Comparison of ENCODE assay signal across 27 cellular contexts in genomic region chr9:8419871-8420270, GRCh38.
"Had no signal": no experiment of that assay in that cellular context is flagged by ENCODE, and none has a peak within 500 bp of the region (broad histone marks: within the 10 kb centered on the region; RNA-seq: fewer than 3 reads in every experiment).

No MANE protein-coding gene starts in this region.

- H2AFZ ChIP-seq: hepatocyte had no signal

- H3K27me3 Mint-ChIP-seq: activated CD8-positive, alpha-beta memory T cell treated with anti-CD3 and anti-CD28 coated beads, Interleukin-2, amount 10 ng/mL, durations not matched to agents 7 days and 5 days; activated naive CD4-positive, alpha-beta T cell treated with anti-CD3 and anti-CD28 coated beads, Interleukin-2, amount 10 ng/mL, durations not matched to agents 7 days and 5 days; dendritic cell treated with granulocyte-macrophage colony-stimulating factor and Interleukin-4, amounts not matched to agents 40 ng/mL and 50 ng/mL, for 4 days; stimulated activated naive CD8-positive, alpha-beta T cell treated with anti-CD3 and anti-CD28 coated beads, Interleukin-15, Interleukin-2, amounts not matched to agents 100 ng/mL and 50 ng/mL, for 24 hours had no signal

- H3K4me3 ChIP-seq: hepatocyte, left ventricle myocardium inferior, prostate gland, right atrium auricular region, skin epidermis, tibial artery had no signal

- H3K27ac Mint-ChIP-seq: activated CD8-positive, alpha-beta memory T cell treated with anti-CD3 and anti-CD28 coated beads, Interleukin-2, amount 10 ng/mL, durations not matched to agents 7 days and 5 days; activated CD8-positive, alpha-beta T cell treated with anti-CD3 and anti-CD28 coated beads for 36 hours; activated naive CD4-positive, alpha-beta T cell treated with anti-CD3 and anti-CD28 coated beads, Interleukin-2, amount 10 ng/mL, durations not matched to agents 7 days and 5 days; dendritic cell treated with granulocyte-macrophage colony-stimulating factor and Interleukin-4, amounts not matched to agents 40 ng/mL and 50 ng/mL, for 4 days; immature natural killer cell; mesothelial cell of epicardium; naive thymus-derived CD8-positive, alpha-beta T cell; stimulated activated naive CD8-positive, alpha-beta T cell treated with anti-CD3 and anti-CD28 coated beads, Interleukin-15, Interleukin-2, amounts not matched to agents 100 ng/mL and 50 ng/mL, for 24 hours; T-helper 1 cell treated with Interleukin-12 subunit alpha and Interleukin-12 subunit beta and Interleukin-4 antibody, amounts not matched to agents 30 μg/mL and 1 μg/mL, for 36 hours had no signal

- H3K9me3 Mint-ChIP-seq: activated CD8-positive, alpha-beta T cell treated with anti-CD3 and anti-CD28 coated beads for 36 hours; activated naive CD4-positive, alpha-beta T cell treated with anti-CD3 and anti-CD28 coated beads, Interleukin-2, amount 10 ng/mL, durations not matched to agents 7 days and 5 days; dendritic cell treated with granulocyte-macrophage colony-stimulating factor and Interleukin-4, amounts not matched to agents 40 ng/mL and 50 ng/mL, for 4 days; mesothelial cell of epicardium; naive thymus-derived CD8-positive, alpha-beta T cell; stimulated activated naive CD8-positive, alpha-beta T cell treated with anti-CD3 and anti-CD28 coated beads, Interleukin-15, Interleukin-2, amounts not matched to agents 100 ng/mL and 50 ng/mL, for 24 hours; T-helper 1 cell treated with Interleukin-12 subunit alpha and Interleukin-12 subunit beta and Interleukin-4 antibody, amounts not matched to agents 30 μg/mL and 1 μg/mL, for 36 hours had no signal

- DNase-seq: activated CD4-positive, alpha-beta T cell treated with anti-CD3 and anti-CD28 coated beads for 4 hours; activated CD4-positive, CD25-positive, alpha-beta regulatory T cell; activated CD8-positive, alpha-beta memory T cell treated with anti-CD3 and anti-CD28 coated beads, Interleukin-2, amount 10 ng/mL, durations not matched to agents 7 days and 5 days; activated CD8-positive, alpha-beta T cell treated with anti-CD3 and anti-CD28 coated beads for 36 hours; activated effector memory CD4-positive, alpha-beta T cell treated with anti-CD3 and anti-CD28 coated beads, Interleukin-2, amount 50 U/mL, for 16 hours; activated naive CD4-positive, alpha-beta T cell treated with anti-CD3 and anti-CD28 coated beads, Interleukin-2, amount 10 ng/mL, durations not matched to agents 7 days and 5 days; activated T-cell treated with anti-CD3 and anti-CD28 coated beads for 4 hours; amygdala; brain microvascular endothelial cell; caudate nucleus; effector CD4-positive, alpha-beta T cell; erythroblast; foreskin keratinocyte; immature natural killer cell; left ventricle myocardium inferior; mammary epithelial cell; naive thymus-derived CD8-positive, alpha-beta T cell; stimulated activated CD4-positive, alpha-beta T cell treated with anti-CD3 and anti-CD28 coated beads, Interleukin-1b, Interleukin-23, amount 100 ng/mL, for 48 hours; tibial artery had no signal

- ATAC-seq: activated CD8-positive, alpha-beta memory T cell treated with anti-CD3 and anti-CD28 coated beads, Interleukin-2, amount 10 ng/mL, durations not matched to agents 7 days and 5 days; activated CD8-positive, alpha-beta T cell treated with anti-CD3 and anti-CD28 coated beads for 36 hours; foreskin keratinocyte; naive thymus-derived CD8-positive, alpha-beta T cell had no signal

- H3K27me3 ChIP-seq: brain microvascular endothelial cell, foreskin keratinocyte, hepatocyte, right atrium auricular region, tibial artery had no signal

- H3K4me2 ChIP-seq: hepatocyte had no signal

- H3K36me3 Mint-ChIP-seq: activated CD8-positive, alpha-beta memory T cell treated with anti-CD3 and anti-CD28 coated beads, Interleukin-2, amount 10 ng/mL, durations not matched to agents 7 days and 5 days; activated naive CD4-positive, alpha-beta T cell treated with anti-CD3 and anti-CD28 coated beads, Interleukin-2, amount 10 ng/mL, durations not matched to agents 7 days and 5 days; immature natural killer cell; naive thymus-derived CD8-positive, alpha-beta T cell had no signal

- H3K9me3 ChIP-seq: left ventricle myocardium inferior, prostate gland, right atrium auricular region, tibial artery had no signal

- H3K4me1 ChIP-seq: foreskin keratinocyte, left ventricle myocardium inferior, prostate gland, right atrium auricular region, tibial artery had no signal

- H3K36me3 ChIP-seq: brain microvascular endothelial cell, left ventricle myocardium inferior, prostate gland, right atrium auricular region, tibial artery had no signal

- H3K4me3 Mint-ChIP-seq: activated CD8-positive, alpha-beta memory T cell treated with anti-CD3 and anti-CD28 coated beads, Interleukin-2, amount 10 ng/mL, durations not matched to agents 7 days and 5 days; activated CD8-positive, alpha-beta T cell treated with anti-CD3 and anti-CD28 coated beads for 36 hours; activated naive CD4-positive, alpha-beta T cell treated with anti-CD3 and anti-CD28 coated beads, Interleukin-2, amount 10 ng/mL, durations not matched to agents 7 days and 5 days; dendritic cell treated with granulocyte-macrophage colony-stimulating factor and Interleukin-4, amounts not matched to agents 40 ng/mL and 50 ng/mL, for 4 days; immature natural killer cell; mesothelial cell of epicardium; naive thymus-derived CD8-positive, alpha-beta T cell; stimulated activated naive CD8-positive, alpha-beta T cell treated with anti-CD3 and anti-CD28 coated beads, Interleukin-15, Interleukin-2, amounts not matched to agents 100 ng/mL and 50 ng/mL, for 24 hours; T-helper 1 cell treated with Interleukin-12 subunit alpha and Interleukin-12 subunit beta and Interleukin-4 antibody, amounts not matched to agents 30 μg/mL and 1 μg/mL, for 36 hours had no signal

- H3K4me1 Mint-ChIP-seq: activated CD8-positive, alpha-beta memory T cell treated with anti-CD3 and anti-CD28 coated beads, Interleukin-2, amount 10 ng/mL, durations not matched to agents 7 days and 5 days; activated naive CD4-positive, alpha-beta T cell treated with anti-CD3 and anti-CD28 coated beads, Interleukin-2, amount 10 ng/mL, durations not matched to agents 7 days and 5 days; immature natural killer cell had no signal

- H3K27ac ChIP-seq: brain microvascular endothelial cell, foreskin keratinocyte, hepatocyte, left ventricle myocardium inferior, prostate gland, right atrium auricular region, skin epidermis, tibial artery had no signal
